1 cellular context compared by ENCODE assay signal in genomic region chr5:19902316-19902934, GRCh38.
TF ChIP-seq lines count a peak whose summit lies in the region.

No MANE protein-coding gene starts in this region.

TF ChIP-seq in IMR-90, 13 proteins besides CTCF, POLR2A, EP300 and RAD21 (continued from another document):
- no peak for TF ChIP-seq MAZ (IDR thresholded peaks at IDR 0.05; ENCODE audit: borderline replicate concordance, low read depth, low read length)
- no peak for TF ChIP-seq CHD1 (IDR thresholded peaks at IDR 0.05; ENCODE audit: low read depth, low read length)
- no peak for TF ChIP-seq ELK1 (IDR thresholded peaks at IDR 0.05; ENCODE audit: borderline replicate concordance, low read depth, low read length)
- no peak for TF ChIP-seq NFE2L2 (IDR thresholded peaks at IDR 0.05; ENCODE audit: low read depth, low read length)
- TF ChIP-seq SMC3 (IDR thresholded peaks at IDR 0.05; ENCODE audit: low read depth, low read length): no peak
- no peak for TF ChIP-seq RFX5 (IDR thresholded peaks at IDR 0.05; ENCODE audit: low read depth, low read length)
- no peak for TF ChIP-seq MAFK (IDR thresholded peaks at IDR 0.05; ENCODE audit: low read depth, low read length)
- TF ChIP-seq BHLHE40 (IDR thresholded peaks at IDR 0.05; ENCODE audit: low read depth, low read length): no peak
- no peak for TF ChIP-seq MXI1 (IDR thresholded peaks at IDR 0.05; ENCODE audit: borderline replicate concordance, low read depth, low read length)
